In the genomic region with DNA sequence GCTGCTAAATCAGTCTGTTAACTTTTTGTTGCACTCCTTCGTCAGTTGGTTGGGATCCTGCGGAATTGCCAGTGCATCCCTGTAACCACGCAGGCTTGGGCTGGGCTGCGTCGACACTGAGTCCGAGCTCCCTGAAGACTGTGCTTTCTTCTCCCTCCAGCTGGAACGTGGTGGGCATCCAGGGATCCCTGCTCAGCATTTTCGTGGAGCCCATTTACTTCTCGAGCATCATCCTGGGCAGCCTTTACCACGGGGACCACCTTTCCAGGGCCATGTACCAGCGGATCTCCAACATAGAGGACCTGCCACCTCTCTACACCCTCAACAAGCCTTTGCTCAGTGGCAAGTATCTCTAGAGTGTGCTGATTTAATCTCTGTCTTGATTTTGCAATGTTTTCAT, we compare ENCODE assay signal across 30 cellular contexts.
"Had no signal": no experiment of that assay in that cellular context is flagged by ENCODE, and none has a peak within 500 bp of the region (broad histone marks: within the 10 kb centered on the region; RNA-seq: fewer than 3 reads in every experiment).

No MANE protein-coding gene starts in this region.

- H3K27me3 ChIP-seq: brain microvascular endothelial cell, esophagus squamous epithelium, gastroesophageal sphincter, heart right ventricle had no signal

- H3K36me3 Mint-ChIP-seq: activated naive CD4-positive, alpha-beta T cell treated with anti-CD3 and anti-CD28 coated beads, Interleukin-2, amount 50 U/mL, for 72 hours had no signal

- H3K4me3 ChIP-seq: esophagus squamous epithelium, gastroesophageal sphincter, heart right ventricle had no signal

- H3K4me3 Mint-ChIP-seq: activated B cell treated with CpG ODN at 0.5 μM for 24 hours; activated CD8-positive, alpha-beta T cell treated with anti-CD3 and anti-CD28 coated beads for 36 hours; activated naive CD4-positive, alpha-beta T cell treated with anti-CD3 and anti-CD28 coated beads, Interleukin-2, amount 10 ng/mL, durations not matched to agents 7 days and 5 days; activated naive CD8-positive, alpha-beta T cell treated with anti-CD3 and anti-CD28 coated beads, Interleukin-2, amount 10 ng/mL, durations not matched to agents 7 days and 5 days; activated T-cell treated with anti-CD3 and anti-CD28 coated beads, Interleukin-2, amount 50 U/mL, for 24 hours; activated T-cell treated with anti-CD3 and anti-CD28 coated beads, Interleukin-2, amount 50 U/mL, for 72 hours; central memory CD8-positive, alpha-beta T cell; T-helper 17 cell; T-helper 2 cell treated with Interferon-gamma antibody and Interleukin-4, amounts not matched to agents 5 μg/mL and 100 μg/mL, for 36 hours had no signal

- ATAC-seq: activated CD4-positive, CD25-positive, alpha-beta regulatory T cell treated with anti-CD3 and anti-CD28 coated beads, Interleukin-2, amount 50 U/mL, for 24 hours; activated CD8-positive, alpha-beta T cell treated with anti-CD3 and anti-CD28 coated beads for 36 hours; activated naive CD4-positive, alpha-beta T cell treated with anti-CD3 and anti-CD28 coated beads, Interleukin-2, amount 50 U/mL, for 72 hours; activated T-cell treated with anti-CD3 and anti-CD28 coated beads, Interleukin-2, amount 50 U/mL, for 72 hours; gastroesophageal sphincter; heart right ventricle; T-helper 17 cell had no signal

- H3K27me3 Mint-ChIP-seq: activated B cell treated with CpG ODN at 0.5 μM for 24 hours; activated CD8-positive, alpha-beta T cell treated with anti-CD3 and anti-CD28 coated beads for 36 hours; activated naive CD4-positive, alpha-beta T cell treated with anti-CD3 and anti-CD28 coated beads, Interleukin-2, amount 10 ng/mL, durations not matched to agents 7 days and 5 days; activated naive CD8-positive, alpha-beta T cell treated with anti-CD3 and anti-CD28 coated beads, Interleukin-2, amount 10 ng/mL, durations not matched to agents 7 days and 5 days; activated T-cell treated with anti-CD3 and anti-CD28 coated beads, Interleukin-2, amount 50 U/mL, for 24 hours; central memory CD8-positive, alpha-beta T cell; T-helper 17 cell had no signal

- H3K9me3 Mint-ChIP-seq: activated B cell treated with CpG ODN at 0.5 μM for 24 hours; activated CD8-positive, alpha-beta T cell treated with anti-CD3 and anti-CD28 coated beads for 36 hours; activated naive CD4-positive, alpha-beta T cell treated with anti-CD3 and anti-CD28 coated beads, Interleukin-2, amount 10 ng/mL, durations not matched to agents 7 days and 5 days; activated naive CD4-positive, alpha-beta T cell treated with anti-CD3 and anti-CD28 coated beads, Interleukin-2, amount 50 U/mL, for 72 hours; activated naive CD8-positive, alpha-beta T cell treated with anti-CD3 and anti-CD28 coated beads, Interleukin-2, amount 10 ng/mL, durations not matched to agents 7 days and 5 days; activated T-cell treated with anti-CD3 and anti-CD28 coated beads, Interleukin-2, amount 50 U/mL, for 24 hours; activated T-cell treated with anti-CD3 and anti-CD28 coated beads, Interleukin-2, amount 50 U/mL, for 72 hours; central memory CD8-positive, alpha-beta T cell; T-helper 2 cell treated with Interferon-gamma antibody and Interleukin-4, amounts not matched to agents 5 μg/mL and 100 μg/mL, for 36 hours had no signal

- DNase-seq: activated B cell treated with CpG ODN at 0.5 μM for 24 hours; activated CD4-positive, alpha-beta T cell treated with anti-CD3 and anti-CD28 coated beads for 48 hours; activated CD4-positive, alpha-beta T cell treated with anti-CD3 and anti-CD28 coated beads, Interleukin-2, amount 50 U/mL, for 1 hour; activated CD4-positive, alpha-beta T cell treated with anti-CD3 and anti-CD28 coated beads, Interleukin-2, amount 50 U/mL, for 48 hours; activated CD8-positive, alpha-beta memory T cell treated with anti-CD3 and anti-CD28 coated beads, Interleukin-2, amount 50 U/mL, for 48 hours; activated CD8-positive, alpha-beta T cell treated with anti-CD3 and anti-CD28 coated beads for 36 hours; activated gamma-delta T cell; activated naive CD4-positive, alpha-beta T cell; activated naive CD4-positive, alpha-beta T cell treated with anti-CD3 and anti-CD28 coated beads, Interleukin-2, amount 10 ng/mL, durations not matched to agents 7 days and 5 days; activated naive CD8-positive, alpha-beta T cell treated with anti-CD3 and anti-CD28 coated beads, Interleukin-2, amount 10 ng/mL, durations not matched to agents 7 days and 5 days; activated T-cell treated with anti-CD3 and anti-CD28 coated beads for 4 hours; activated T-cell treated with anti-CD3 and anti-CD28 coated beads, Interleukin-2, amount 50 U/mL, for 24 hours; activated T-cell treated with anti-CD3 and anti-CD28 coated beads, Interleukin-2, amount 50 U/mL, for 72 hours; brain microvascular endothelial cell; cortex of kidney; dermis blood vessel endothelial cell; effector CD4-positive, alpha-beta T cell; esophagus squamous epithelium; foreskin melanocyte; heart right ventricle; T-helper 1 cell; T-helper 17 cell; T1000; WERI-Rb-1 had no signal

- H3K27ac Mint-ChIP-seq: activated B cell treated with CpG ODN at 0.5 μM for 24 hours; activated CD8-positive, alpha-beta T cell treated with anti-CD3 and anti-CD28 coated beads for 36 hours; activated naive CD4-positive, alpha-beta T cell treated with anti-CD3 and anti-CD28 coated beads, Interleukin-2, amount 50 U/mL, for 72 hours; activated naive CD8-positive, alpha-beta T cell treated with anti-CD3 and anti-CD28 coated beads, Interleukin-2, amount 10 ng/mL, durations not matched to agents 7 days and 5 days; activated T-cell treated with anti-CD3 and anti-CD28 coated beads, Interleukin-2, amount 50 U/mL, for 24 hours; activated T-cell treated with anti-CD3 and anti-CD28 coated beads, Interleukin-2, amount 50 U/mL, for 72 hours; T-helper 2 cell treated with Interferon-gamma antibody and Interleukin-4, amounts not matched to agents 5 μg/mL and 100 μg/mL, for 36 hours had no signal

- H3K27ac ChIP-seq: brain microvascular endothelial cell, epithelial cell of prostate, esophagus squamous epithelium, gastroesophageal sphincter, heart right ventricle, WERI-Rb-1 had no signal

- H3K9me3 ChIP-seq: esophagus squamous epithelium, gastroesophageal sphincter, heart right ventricle had no signal

- H3K4me1 ChIP-seq: esophagus squamous epithelium had no signal
